In genomic region chr7:132554446-132554845, GRCh38 we compare ENCODE assay signal across 28 cellular contexts. TPM values are rescaled to one million over a fixed set of nuclear protein-coding genes. Genes with fewer than 3 reads are reported as not detected.
"Had no signal": no experiment of that assay in that cellular context is flagged by ENCODE, and none has a peak within 500 bp of the region (broad histone marks: within the 10 kb centered on the region; RNA-seq: fewer than 3 reads in every experiment).

No MANE protein-coding gene starts in this region.

- H3K9ac ChIP-seq: KMS-11 had no signal

- H3K9me3 ChIP-seq: MG63 had no signal

- H3K4me2 ChIP-seq: KMS-11 had no signal

- DNase-seq: Kasumi-1, MG63, MM.1S, NCI-H1048, NCI-H1436, NCI-H1436 treated with DMSO at 0.1 percent for 48 hours, NCI-H146, NCI-H1694, NCI-H1694 treated with DMSO at 0.1 percent for 48 hours, NCI-H187, NCI-H187 treated with DMSO at 0.1 percent for 48 hours, NCI-H1930, NCI-H2029, NCI-H2029 treated with DMSO at 0.1 percent for 48 hours, NCI-H2107, NCI-H2171, NCI-H2171 treated with DMSO at 0.1 percent for 48 hours, NCI-H2227 treated with DMSO at 0.1 percent for 48 hours, NCI-H226, NCI-H345, NCI-H446, NCI-H446 treated with DMSO at 0.1 percent for 48 hours, NCI-H510A, NCI-H510A treated with DMSO at 0.1 percent for 48 hours, NCI-H524 treated with DMSO at 0.1 percent for 48 hours had no signal

- H3K27ac ChIP-seq: KMS-11 had no signal

- H3K27me3 ChIP-seq: MG63 had no signal

- H3K4me3 ChIP-seq: MG63 had no signal

- H3K36me3 ChIP-seq: MG63 had no signal

RNA-seq across cellular contexts. Expression of gene PLXNA4, which starts 21.8 kb away (rescaled TPM):
- total RNA-seq: LHCN-M2, MCF 10A had no signal
